ENCODE assay signal across 8 cellular contexts in genomic region chr15:66842710-66843441, GRCh38.
DNase-seq lines count a peak whose midpoint lies in the region; ATAC-seq and TF ChIP-seq lines count a peak whose summit lies in the region.

No MANE protein-coding gene starts in this region.

- H3K27me3 ChIP-seq in SK-N-SH (ENCODE audit: insufficient read depth), result no peaks in the 10 kb centered on the region
- H3K27me3 ChIP-seq in muscle layer of colon (ENCODE audit: control insufficient read depth in 1 of 2, insufficient read depth in 2 of 2, low read length in 2 of 2), result no peaks in the 10 kb centered on the region

- 21% methylated on average over 9 of the region's 58 CpGs for WGBS in SK-N-SH (ENCODE audit: low lambda C conversion rate)

- no peaks in the 10 kb centered on the region for H4K20me1 ChIP-seq in SK-N-SH (ENCODE audit: insufficient read depth)

- POLR2A ChIA-PET in SK-N-SH (lab: Yijun Ruan, JAX), result no interaction called here

- H3K4me1 ChIP-seq in SK-N-SH (ENCODE audit: control insufficient read depth in 1 of 2, insufficient read depth in 2 of 2, low read depth in 1 of 2, low read length in 1 of 2) (peaks cover 7 to 23% of the 10 kb centered on the region in 2 experiments; a peak in 3 of 4 replicates), muscle layer of colon (ENCODE audit: insufficient read depth, low read length) (peaks cover 24% of the 10 kb centered on the region)

- DNase-seq in A172 (ENCODE audit: low spot score) (peak; percentile 53), ELR (ENCODE audit: low read depth) (peak; percentile 77), SK-N-SH (peak; percentile 83), fibroblast of mammary gland (ENCODE audit: low read depth) (peak; percentile 60), activated gamma-delta T cell (lab: John Stamatoyannopoulos, UW) (no peak)

- peaks cover 27% of the 10 kb centered on the region for H3K79me2 ChIP-seq in SK-N-SH (ENCODE audit: insufficient read depth)

- H2AFZ ChIP-seq in SK-N-SH (ENCODE audit: low read depth), result no peak overlapping the region

- no peak for ATAC-seq in HG02981 (IDR thresholded peaks at IDR 0.05; ENCODE audit: unreplicated experiment)
- no peak for ATAC-seq in GM21576 (IDR thresholded peaks at IDR 0.05; ENCODE audit: unreplicated experiment)

- H3K4me3 ChIP-seq in SK-N-SH (ENCODE audit: low read depth in 2 of 2, low read length in 1 of 2), result peak overlapping the region; percentile 48 to 55
- H3K4me3 ChIP-seq in fibroblast of mammary gland (ENCODE audit: control insufficient read depth, low read depth, low read length), result peak overlapping the region; percentile 45
- H3K4me3 ChIP-seq in muscle layer of colon (ENCODE audit: low read depth in 1 of 2, low read length in 2 of 2), result peak overlapping the region; percentile 21 to 30

- H3K27ac ChIP-seq in SK-N-SH (ENCODE audit: low read depth in 2 of 2, low read length in 1 of 2) (peak overlapping the region; percentile 2 to 97; a peak in 3 of 4 replicates), muscle layer of colon (ENCODE audit: low read depth, low read length) (peak overlapping the region; percentile 35)

- TF ChIP-seq EP300 in SK-N-SH (IDR thresholded peaks at IDR 0.05; ENCODE audit: borderline replicate concordance in 1 of 2, low read depth in 1 of 2, low read length in 1 of 2), result no peak

- H3K9me2 ChIP-seq in SK-N-SH, result no peaks in the 10 kb centered on the region

- H3K4me2 ChIP-seq in SK-N-SH, result peak overlapping the region; percentile 76

- H3K9ac ChIP-seq in SK-N-SH (peak overlapping the region; percentile 76), muscle layer of colon (ENCODE audit: low read length) (peak overlapping the region; percentile 19)

- H3K9me3 ChIP-seq in SK-N-SH (no peaks in the 10 kb centered on the region), muscle layer of colon (ENCODE audit: low read length) (no peaks in the 10 kb centered on the region)

- TF ChIP-seq CTCF in SK-N-SH (IDR thresholded peaks at IDR 0.05) (no peak), fibroblast of mammary gland (conservative IDR thresholded peaks at IDR 0.05; ENCODE audit: control insufficient read depth, insufficient read depth, low read depth, low read length) (no peak)

- H3F3A ChIP-seq in SK-N-SH (replicated peaks; ENCODE audit: insufficient read depth), result peaks cover 29% of the 10 kb centered on the region

- H3K36me3 ChIP-seq in SK-N-SH (replicated peaks in 1 of 2; ENCODE audit: control insufficient read depth in 1 of 2, insufficient read depth in 2 of 2, low read length in 1 of 2) (peaks cover 0 to 5% of the 10 kb centered on the region in 2 experiments), muscle layer of colon (ENCODE audit: insufficient read depth, low read length) (no peaks in the 10 kb centered on the region)

- CTCF ChIA-PET in SK-N-SH (lab: Yijun Ruan, JAX), result interaction anchor here (0.9 to 3.6 kb wide), 4 partner anchors 10 to 224 kb away, joined by 3 to 17 read pairs (median 3); no protein-coding TSS in a partner anchor

- TF ChIP-seq RAD21 in SK-N-SH (IDR thresholded peaks at IDR 0.05; ENCODE audit: low read length), result no peak

TF ChIP-seq in SK-N-SH, 30 proteins besides CTCF, POLR2A, EP300 and RAD21 (continues in another document):
- TF ChIP-seq GATA2 (CRISPR knock-in tag; IDR thresholded peaks at IDR 0.05) (no peak), CHD2 (IDR thresholded peaks at IDR 0.05; ENCODE audit: low read length, partially characterized antibody) (no peak), RCOR1 (IDR thresholded peaks at IDR 0.05; ENCODE audit: low read length) (no peak), YY1 (IDR thresholded peaks at IDR 0.05; ENCODE audit: low read depth) (no peak), NFIC (IDR thresholded peaks at IDR 0.05; ENCODE audit: borderline replicate concordance) (peak; percentile 55; the same call in 1 of the 2 replicates), FOXM1 (IDR thresholded peaks at IDR 0.05; ENCODE audit: low read depth) (no peak), TEAD4 (IDR thresholded peaks at IDR 0.05; ENCODE audit: borderline replicate concordance, insufficient read depth) (no peak), JUND (IDR thresholded peaks at IDR 0.05) (no peak), ZBTB33 (IDR thresholded peaks at IDR 0.05; ENCODE audit: borderline replicate concordance, low read depth) (no peak), TCF12 (IDR thresholded peaks at IDR 0.05) (no peak), SMC3 (IDR thresholded peaks at IDR 0.05; ENCODE audit: low read depth, low read length) (no peak), MAX (IDR thresholded peaks at IDR 0.05; ENCODE audit: low read depth) (peak; percentile 71; the same call in 1 of the 2 replicates), FOXJ3 (CRISPR knock-in tag; IDR thresholded peaks at IDR 0.05) (no peak), FOSL2 (IDR thresholded peaks at IDR 0.05; ENCODE audit: borderline replicate concordance, low read depth) (no peak), GABPA (IDR thresholded peaks at IDR 0.05; ENCODE audit: low read depth) (no peak), POLR2AphosphoS5 (IDR thresholded peaks at IDR 0.05; ENCODE audit: low read depth, low read length) (no peak), RXRA (IDR thresholded peaks at IDR 0.05; ENCODE audit: borderline replicate concordance, low read depth) (no peak), MEF2A (IDR thresholded peaks at IDR 0.05; ENCODE audit: borderline replicate concordance, low read depth) (no peak), MXI1 (IDR thresholded peaks at IDR 0.05; ENCODE audit: low read depth, low read length) (peak; percentile 58; the same call in 1 of the 2 replicates), ELF1 (IDR thresholded peaks at IDR 0.05) (no peak), TAF1 (IDR thresholded peaks at IDR 0.05; ENCODE audit: borderline replicate concordance, low read depth, low read length) (no peak), NRF1 (IDR thresholded peaks at IDR 0.05; ENCODE audit: low read depth, low read length) (no peak), SIN3A (IDR thresholded peaks at IDR 0.05; ENCODE audit: borderline replicate concordance, low read depth, low read length) (0 out of 2 replicates have a peak, but pooled peaks have one; percentile 41), EZH2phosphoT487 (IDR thresholded peaks at IDR 0.05; ENCODE audit: borderline replicate concordance, low read depth) (no peak)
- TF ChIP-seq, protein P1, sequence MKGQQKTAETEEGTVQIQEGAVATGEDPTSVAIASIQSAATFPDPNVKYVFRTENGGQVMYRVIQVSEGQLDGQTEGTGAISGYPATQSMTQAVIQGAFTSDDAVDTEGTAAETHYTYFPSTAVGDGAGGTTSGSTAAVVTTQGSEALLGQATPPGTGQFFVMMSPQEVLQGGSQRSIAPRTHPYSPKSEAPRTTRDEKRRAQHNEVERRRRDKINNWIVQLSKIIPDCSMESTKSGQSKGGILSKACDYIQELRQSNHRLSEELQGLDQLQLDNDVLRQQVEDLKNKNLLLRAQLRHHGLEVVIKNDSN (IDR thresholded peaks at IDR 0.05; ENCODE audit: borderline replicate concordance, low read depth), result no peak
- TF ChIP-seq, protein P2, sequence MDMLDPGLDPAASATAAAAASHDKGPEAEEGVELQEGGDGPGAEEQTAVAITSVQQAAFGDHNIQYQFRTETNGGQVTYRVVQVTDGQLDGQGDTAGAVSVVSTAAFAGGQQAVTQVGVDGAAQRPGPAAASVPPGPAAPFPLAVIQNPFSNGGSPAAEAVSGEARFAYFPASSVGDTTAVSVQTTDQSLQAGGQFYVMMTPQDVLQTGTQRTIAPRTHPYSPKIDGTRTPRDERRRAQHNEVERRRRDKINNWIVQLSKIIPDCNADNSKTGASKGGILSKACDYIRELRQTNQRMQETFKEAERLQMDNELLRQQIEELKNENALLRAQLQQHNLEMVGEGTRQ (IDR thresholded peaks at IDR 0.05; ENCODE audit: borderline replicate concordance, low read depth, low read length), result no peak
